Comparison of ENCODE assay signal across 27 cellular contexts in genomic region chr6:125842091-125842626, GRCh38.
"Had no signal": no experiment of that assay in that cellular context is flagged by ENCODE, and none has a peak within 500 bp of the region (broad histone marks: within the 10 kb centered on the region; RNA-seq: fewer than 3 reads in every experiment).

No MANE protein-coding gene starts in this region.

- H3K27ac ChIP-seq: colonic mucosa, esophagus squamous epithelium, heart right ventricle, lower lobe of right lung, psoas muscle, testis, tibial artery had no signal

- H3K27ac Mint-ChIP-seq: dendritic cell treated with granulocyte-macrophage colony-stimulating factor and Interleukin-4, amounts not matched to agents 40 ng/mL and 50 ng/mL, for 4 days; naive thymus-derived CD8-positive, alpha-beta T cell; nephron progenitor cell; stimulated activated naive B cell treated with anti-CD40 and anti-IgM and Interleukin-4, amounts not matched to agents 10 μg/mL and 1 μg/mL and 100 μg/mL, for 72 hours; stimulated activated naive CD8-positive, alpha-beta T cell treated with anti-CD3 and anti-CD28 coated beads, Interleukin-15, Interleukin-2, amounts not matched to agents 100 ng/mL and 50 ng/mL, for 24 hours; type B pancreatic cell had no signal

- H3K36me3 ChIP-seq: colonic mucosa, esophagus squamous epithelium, heart right ventricle, lower lobe of right lung, spleen, tibial artery had no signal

- DNase-seq: colonic mucosa; effector memory CD4-positive, alpha-beta T cell; erythroblast; esophagus squamous epithelium; foreskin melanocyte; glutamatergic neuron; heart right ventricle; hippocampal formation; left ventricle myocardium superior; lower lobe of right lung; naive thymus-derived CD8-positive, alpha-beta T cell; nephron progenitor cell; nucleus accumbens; posterior cingulate gyrus; psoas muscle; right cardiac atrium; spleen; stimulated activated CD4-positive, alpha-beta T cell treated with anti-CD3 and anti-CD28 coated beads, Interleukin-15, amount 100 ng/mL, for 24 hours; stimulated activated CD4-positive, alpha-beta T cell treated with anti-CD3 and anti-CD28 coated beads, Interleukin-2, amount 100 ng/mL, for 48 hours; stimulated activated naive B cell treated with anti-CD40 and anti-IgM and Interleukin-4, amounts not matched to agents 10 μg/mL and 1 μg/mL and 100 μg/mL, for 72 hours; testis; tibial artery had no signal

- H3K36me3 Mint-ChIP-seq: type B pancreatic cell had no signal

- ATAC-seq: heart right ventricle; left ventricle myocardium superior; lower lobe of right lung; naive thymus-derived CD8-positive, alpha-beta T cell; psoas muscle; right cardiac atrium; stimulated activated naive B cell treated with anti-CD40 and anti-IgM and Interleukin-4, amounts not matched to agents 10 μg/mL and 1 μg/mL and 100 μg/mL, for 72 hours had no signal

- H3K9me3 ChIP-seq: colonic mucosa, esophagus squamous epithelium, lower lobe of right lung, psoas muscle, spleen, testis, tibial artery had no signal

- H3K4me3 ChIP-seq: colonic mucosa, esophagus squamous epithelium, heart right ventricle, lower lobe of right lung, psoas muscle, skin epidermis, spleen, testis, tibial artery had no signal

- H3K9me3 Mint-ChIP-seq: dendritic cell treated with granulocyte-macrophage colony-stimulating factor and Interleukin-4, amounts not matched to agents 40 ng/mL and 50 ng/mL, for 4 days; naive thymus-derived CD8-positive, alpha-beta T cell; nephron progenitor cell; stimulated activated naive CD8-positive, alpha-beta T cell treated with anti-CD3 and anti-CD28 coated beads, Interleukin-15, Interleukin-2, amounts not matched to agents 100 ng/mL and 50 ng/mL, for 24 hours; type B pancreatic cell had no signal

- H3K27me3 ChIP-seq: colonic mucosa, esophagus squamous epithelium, heart right ventricle, spleen, testis, tibial artery had no signal

- FAIRE-seq: islet of Langerhans had no signal

- H3K4me1 ChIP-seq: colonic mucosa had no signal
